Comparison of ENCODE assay signal across 18 cellular contexts in genomic region chr10:129718548-129719414, GRCh38.
"Had no signal": no experiment of that assay in that cellular context is flagged by ENCODE, and none has a peak within 500 bp of the region (broad histone marks: within the 10 kb centered on the region; RNA-seq: fewer than 3 reads in every experiment).

No MANE protein-coding gene starts in this region.

- H3K27me3 ChIP-seq: brain microvascular endothelial cell, neural progenitor cell, pancreas, SJSA1, tibial nerve had no signal

- H3K4me3 ChIP-seq: lung, neural progenitor cell, pancreas, SJSA1, tibial nerve had no signal

- H3K27me3 Mint-ChIP-seq: activated CD8-positive, alpha-beta T cell treated with anti-CD3 and anti-CD28 coated beads for 36 hours; activated T-helper 17 cell treated with anti-CD3 and anti-CD28 coated beads, Interleukin-2, amount 50 U/mL, for 72 hours had no signal

- H3K4me1 Mint-ChIP-seq: activated T-helper 17 cell treated with anti-CD3 and anti-CD28 coated beads, Interleukin-2, amount 50 U/mL, for 72 hours; immature natural killer cell had no signal

- H3K4me3 Mint-ChIP-seq: activated CD8-positive, alpha-beta T cell treated with anti-CD3 and anti-CD28 coated beads for 36 hours; activated T-helper 17 cell treated with anti-CD3 and anti-CD28 coated beads, Interleukin-2, amount 50 U/mL, for 72 hours; immature natural killer cell; neural progenitor cell; WTC11 had no signal

- H3K4me1 ChIP-seq: neural progenitor cell, pancreas, SJSA1, tibial nerve had no signal

- H3K27ac ChIP-seq: brain microvascular endothelial cell, neural progenitor cell, pancreas, SJSA1, tibial nerve had no signal

- DNase-seq: activated CD4-positive, alpha-beta T cell treated with anti-CD3 and anti-CD28 coated beads for 48 hours; activated CD8-positive, alpha-beta T cell treated with anti-CD3 and anti-CD28 coated beads for 36 hours; activated naive CD4-positive, alpha-beta T cell treated with Interleukin-2 at 50 U/mL for 16 hours; anterior cingulate cortex; brain microvascular endothelial cell; foreskin fibroblast; immature natural killer cell; left colon; stimulated activated CD4-positive, alpha-beta T cell treated with anti-CD3 and anti-CD28 coated beads, Interleukin-4, amount 100 ng/mL, for 24 hours; stimulated activated naive CD4-positive, alpha-beta T cell; T-helper 2 cell had no signal

- H3K9me3 ChIP-seq: pancreas, SJSA1 had no signal

- ATAC-seq: activated CD8-positive, alpha-beta T cell treated with anti-CD3 and anti-CD28 coated beads for 36 hours; activated T-helper 17 cell treated with anti-CD3 and anti-CD28 coated beads, Interleukin-2, amount 50 U/mL, for 72 hours; left colon; pancreas; WTC11 had no signal

- H3K36me3 ChIP-seq: brain microvascular endothelial cell, neural progenitor cell, pancreas, SJSA1 had no signal

- H3K27ac Mint-ChIP-seq: activated CD8-positive, alpha-beta T cell treated with anti-CD3 and anti-CD28 coated beads for 36 hours; activated T-helper 17 cell treated with anti-CD3 and anti-CD28 coated beads, Interleukin-2, amount 50 U/mL, for 72 hours; immature natural killer cell; WTC11 had no signal
